Comparison of ENCODE assay signal across 21 cellular contexts in genomic region chr17:3037259-3037658, GRCh38. TPM values are rescaled to one million over a fixed set of nuclear protein-coding genes. Genes with fewer than 3 reads are reported as not detected.
A peak's percentile ranks its signal among the peaks of the same experiment; 100 is the strongest.
DNase-seq lines count a peak whose midpoint lies in the region; ATAC-seq and TF ChIP-seq lines count a peak whose summit lies in the region.
"Had no signal": no experiment of that assay in that cellular context is flagged by ENCODE, and none has a peak within 500 bp of the region (broad histone marks: within the 10 kb centered on the region; RNA-seq: fewer than 3 reads in every experiment).

No MANE protein-coding gene starts in this region.

- TF ChIP-seq CTCF in natural killer cell (IDR thresholded peaks at IDR 0.05), result no peak
- TF ChIP-seq CTCF in coronary artery (IDR thresholded peaks at IDR 0.05), result no peak
- TF ChIP-seq CTCF in osteoblast (IDR thresholded peaks at IDR 0.05; ENCODE audit: extremely low read depth, low read depth, low read length), result no peak
- no peak for TF ChIP-seq CTCF in progenitor cell of endocrine pancreas (IDR thresholded peaks at IDR 0.05; ENCODE audit: unreplicated experiment)

- no peaks in the 10 kb centered on the region for H3K36me3 Mint-ChIP-seq in natural killer cell
- no peaks in the 10 kb centered on the region for H3K36me3 Mint-ChIP-seq in natural killer cell treated with Interleukin-12 subunit alpha and Interleukin-12 subunit beta and Interleukin-15 and Interleukin-18, amount 100 ng/mL, for 72 hours
- peaks cover 3% of the 10 kb centered on the region for H3K36me3 Mint-ChIP-seq in progenitor cell of endocrine pancreas (ENCODE audit: insufficient read depth)
- H3K36me3 Mint-ChIP-seq: CD8-positive, alpha-beta T cell had no signal

- no peaks in the 10 kb centered on the region for H4K20me1 ChIP-seq in osteoblast (ENCODE audit: insufficient read depth, low read length)

- H3K27ac ChIP-seq in coronary artery (no peak overlapping the region), osteoblast (ENCODE audit: low read depth, low read length) (no peak overlapping the region)
- H3K27ac ChIP-seq: BLaER1 treated with 17β-estradiol and CSF1 and Interleukin-3, amounts not matched to agents 10 nM and 100 nM; GM23248; HL-60 had no signal

- no peaks in the 10 kb centered on the region for H3K9me3 ChIP-seq in osteoblast (ENCODE audit: low read depth, low read length)
- H3K9me3 ChIP-seq: BLaER1 treated with 17β-estradiol and CSF1 and Interleukin-3, amounts not matched to agents 10 nM and 100 nM; HAP-1 had no signal

- no peak overlapping the region for H3K4me2 ChIP-seq in osteoblast (ENCODE audit: insufficient read depth, low read length)

- no peaks in the 10 kb centered on the region for H3K27me3 Mint-ChIP-seq in natural killer cell (ENCODE audit: low read depth in 2 of 2)
- peaks cover 0 to 3% of the 10 kb centered on the region in 2 donors for H3K27me3 Mint-ChIP-seq in natural killer cell treated with Interleukin-12 subunit alpha and Interleukin-12 subunit beta and Interleukin-15 and Interleukin-18, amount 100 ng/mL, for 72 hours
- peaks cover 6% of the 10 kb centered on the region for H3K27me3 Mint-ChIP-seq in progenitor cell of endocrine pancreas

- H3K4me1 ChIP-seq in osteoblast (ENCODE audit: insufficient read depth, low read length), result no peaks in the 10 kb centered on the region
- H3K4me1 ChIP-seq: HAP-1 had no signal

- H3K9me3 Mint-ChIP-seq in natural killer cell (no peaks in the 10 kb centered on the region), progenitor cell of endocrine pancreas (ENCODE audit: low read depth) (no peaks in the 10 kb centered on the region)
- no peaks in the 10 kb centered on the region for H3K9me3 Mint-ChIP-seq in natural killer cell treated with Interleukin-12 subunit alpha and Interleukin-12 subunit beta and Interleukin-15 and Interleukin-18, amount 100 ng/mL, for 72 hours
- H3K9me3 Mint-ChIP-seq: CD8-positive, alpha-beta T cell had no signal

- peak overlapping the region; percentile 50 to 66 for H3K27ac Mint-ChIP-seq in natural killer cell
- H3K27ac Mint-ChIP-seq in natural killer cell treated with Interleukin-12 subunit alpha and Interleukin-12 subunit beta and Interleukin-15 and Interleukin-18, amount 100 ng/mL, for 72 hours, result no peak overlapping the region
- no peak overlapping the region for H3K27ac Mint-ChIP-seq in progenitor cell of endocrine pancreas
- H3K27ac Mint-ChIP-seq: B cell; CD8-positive, alpha-beta T cell had no signal

- no peaks in the 10 kb centered on the region for H3K27me3 ChIP-seq in osteoblast (ENCODE audit: insufficient read depth, low read length)
- H3K27me3 ChIP-seq: BLaER1 treated with 17β-estradiol and CSF1 and Interleukin-3, amounts not matched to agents 10 nM and 100 nM had no signal

- ATAC-seq in natural killer cell, result no peak
- no peak for ATAC-seq in natural killer cell treated with Interleukin-12 subunit alpha and Interleukin-12 subunit beta and Interleukin-15 and Interleukin-18, amount 100 ng/mL, for 72 hours
- ATAC-seq in GM21723 (IDR thresholded peaks at IDR 0.05; ENCODE audit: unreplicated experiment), result no peak
- ATAC-seq: CD8-positive, alpha-beta T cell; GM12878 had no signal

- H3K4me1 Mint-ChIP-seq in natural killer cell (peaks cover 15 to 35% of the 10 kb centered on the region in 2 donors), progenitor cell of endocrine pancreas (ENCODE audit: low read depth) (no peaks in the 10 kb centered on the region)
- peaks cover 6 to 14% of the 10 kb centered on the region in 2 donors for H3K4me1 Mint-ChIP-seq in natural killer cell treated with Interleukin-12 subunit alpha and Interleukin-12 subunit beta and Interleukin-15 and Interleukin-18, amount 100 ng/mL, for 72 hours (ENCODE audit: low read depth in 2 of 2)

- no peaks in the 10 kb centered on the region for H3K79me2 ChIP-seq in osteoblast (ENCODE audit: insufficient read depth, low read length)

- intact Hi-C loops in natural killer cell (cut with micrococcal nuclease), result no loop called here

- no peaks in the 10 kb centered on the region for H3K36me3 ChIP-seq in osteoblast (ENCODE audit: insufficient read depth, low read length)
- H3K36me3 ChIP-seq: HAP-1 had no signal

- H3K4me3 Mint-ChIP-seq in natural killer cell (peak overlapping the region; percentile 7), progenitor cell of endocrine pancreas (ENCODE audit: low read depth) (no peak overlapping the region)
- H3K4me3 Mint-ChIP-seq in natural killer cell treated with Interleukin-12 subunit alpha and Interleukin-12 subunit beta and Interleukin-15 and Interleukin-18, amount 100 ng/mL, for 72 hours, result no peak overlapping the region
- H3K4me3 Mint-ChIP-seq: B cell; CD8-positive, alpha-beta T cell had no signal

- H2AFZ ChIP-seq in osteoblast (ENCODE audit: low read length), result no peak overlapping the region
- H2AFZ ChIP-seq: GM23248 had no signal

- no peak overlapping the region for H3K4me3 ChIP-seq in coronary artery
- H3K4me3 ChIP-seq in osteoblast (ENCODE audit: insufficient read depth, low read length), result no peak overlapping the region
- H3K4me3 ChIP-seq: BLaER1 treated with 17β-estradiol and CSF1 and Interleukin-3, amounts not matched to agents 10 nM and 100 nM; GM12878; GM23248; HAP-1 had no signal

- DNase-seq in DMS53 (lab: John Stamatoyannopoulos, UW) (peak; percentile 12), DMS53 treated with DMSO at 0.1 percent for 48 hours (lab: John Stamatoyannopoulos, UW; ENCODE audit: unreplicated experiment) (no peak), natural killer cell (no peak), coronary artery (ENCODE audit: low spot score) (peak; percentile 56), osteoblast (ENCODE audit: insufficient read length, low spot score, missing footprints) (peak; percentile 78), progenitor cell of endocrine pancreas (ENCODE audit: low spot score, unreplicated experiment) (no peak)
- no peak for DNase-seq in natural killer cell treated with Interleukin-12 subunit alpha and Interleukin-12 subunit beta and Interleukin-15 and Interleukin-18, amount 100 ng/mL, for 72 hours (ENCODE audit: low spot score)
- DNase-seq: 8988T; Calu3; CD8-positive, alpha-beta T cell; DMS79 treated with DMSO at 0.1 percent for 48 hours; GF-D8; GM23248 had no signal

RNA-seq across cellular contexts. Expression of gene OR1D5, which starts 26.1 kb away (rescaled TPM):
- total RNA-seq in natural killer cell (not detected), osteoblast (not detected in 2 replicates), progenitor cell of endocrine pancreas (not detected in 2 replicates)
- total RNA-seq in natural killer cell treated with Interleukin-12 subunit alpha and Interleukin-12 subunit beta and Interleukin-15 and Interleukin-18, amount 100 ng/mL, for 72 hours, result not detected
- total RNA-seq: B cell; Calu3; CD8-positive, alpha-beta T cell; GM12878; GM23248; H4; HT1080 had no signal

Comparison
In these comparisons a context has a peak if more than half of its experiments do, and no peak if none do; other contexts are left out.
1. DNase-seq: peak in DMS53 (single experiment), coronary artery (single experiment) and osteoblast (single experiment); none in DMS53 treated with DMSO at 0.1 percent for 48 hours (single experiment), natural killer cell (single experiment), natural killer cell treated with Interleukin-12 subunit alpha and Interleukin-12 subunit beta and Interleukin-15 and Interleukin-18, amount 100 ng/mL, for 72 hours (single experiment) and progenitor cell of endocrine pancreas (single experiment).
2. H3K27ac Mint-ChIP-seq: peak in natural killer cell (2 of 2); none in natural killer cell treated with Interleukin-12 subunit alpha and Interleukin-12 subunit beta and Interleukin-15 and Interleukin-18, amount 100 ng/mL, for 72 hours (0 of 2) and progenitor cell of endocrine pancreas (single experiment).